Comparison of ENCODE assay signal across 26 cellular contexts in genomic region chr1:229989591-229990248, GRCh38.
"Had no signal": no experiment of that assay in that cellular context is flagged by ENCODE, and none has a peak within 500 bp of the region (broad histone marks: within the 10 kb centered on the region; RNA-seq: fewer than 3 reads in every experiment).

No MANE protein-coding gene starts in this region.

- H3K9me3 ChIP-seq: ascending aorta, gastrocnemius medialis, neutrophil, sigmoid colon, testis, transverse colon had no signal

- DNase-seq: activated CD4-positive, alpha-beta T cell treated with anti-CD3 and anti-CD28 coated beads for 4 hours; activated CD4-positive, alpha-beta T cell treated with anti-CD3 and anti-CD28 coated beads, Interleukin-2, amount 50 U/mL, for 4 hours; activated CD8-positive, alpha-beta memory T cell treated with anti-CD3 and anti-CD28 coated beads for 24 hours; activated effector memory CD4-positive, alpha-beta T cell treated with Interleukin-2 at 50 U/mL for 16 hours; activated naive CD4-positive, alpha-beta T cell treated with Interleukin-2 at 50 U/mL for 16 hours; dorsolateral prefrontal cortex; effector memory CD4-positive, alpha-beta T cell; erythroblast; gastrocnemius medialis; left cardiac atrium; left ventricle myocardium superior; sigmoid colon; small intestine; stimulated activated CD4-positive, alpha-beta T cell treated with anti-CD3 and anti-CD28 coated beads, Interleukin-1b, Interleukin-23, amount 100 ng/mL, for 48 hours; stimulated activated naive CD4-positive, alpha-beta T cell; testis; transverse colon had no signal

- H3K4me3 Mint-ChIP-seq: activated naive CD8-positive, alpha-beta T cell; brain; memory B cell; natural killer cell treated with Interleukin-12 subunit alpha and Interleukin-12 subunit beta and Interleukin-15 and Interleukin-18, amount 100 ng/mL, for 72 hours had no signal

- H3K27me3 ChIP-seq: ascending aorta, dorsolateral prefrontal cortex, gastrocnemius medialis, hepatocyte, neutrophil, sigmoid colon, testis, transverse colon had no signal

- H3K4me1 ChIP-seq: sigmoid colon had no signal

- H3K9me3 Mint-ChIP-seq: brain; memory B cell; natural killer cell treated with Interleukin-12 subunit alpha and Interleukin-12 subunit beta and Interleukin-15 and Interleukin-18, amount 100 ng/mL, for 72 hours had no signal

- H3K27ac ChIP-seq: coronary artery, hepatocyte, neutrophil, sigmoid colon, testis, transverse colon had no signal

- H3K4me3 ChIP-seq: ascending aorta, coronary artery, dorsolateral prefrontal cortex, gastrocnemius medialis, hepatocyte, sigmoid colon, testis, transverse colon had no signal

- H3K36me3 Mint-ChIP-seq: activated naive CD8-positive, alpha-beta T cell; brain; memory B cell; natural killer cell treated with Interleukin-12 subunit alpha and Interleukin-12 subunit beta and Interleukin-15 and Interleukin-18, amount 100 ng/mL, for 72 hours had no signal

- H3K27ac Mint-ChIP-seq: activated naive CD8-positive, alpha-beta T cell; brain; memory B cell; natural killer cell treated with Interleukin-12 subunit alpha and Interleukin-12 subunit beta and Interleukin-15 and Interleukin-18, amount 100 ng/mL, for 72 hours; progenitor cell of endocrine pancreas had no signal

- H3K36me3 ChIP-seq: ascending aorta, gastrocnemius medialis, neutrophil, sigmoid colon, transverse colon had no signal

- ATAC-seq: gastrocnemius medialis; left cardiac atrium; left ventricle myocardium superior; natural killer cell treated with Interleukin-12 subunit alpha and Interleukin-12 subunit beta and Interleukin-15 and Interleukin-18, amount 100 ng/mL, for 72 hours had no signal
